In genomic region chr12:89709157-89709993, GRCh38 we compare ENCODE assay signal across 8 cellular contexts. TPM values are rescaled to one million over a fixed set of nuclear protein-coding genes. Genes with fewer than 3 reads are reported as not detected.
A peak's percentile ranks its signal among the peaks of the same experiment; 100 is the strongest.
DNase-seq lines count a peak whose midpoint lies in the region; ATAC-seq and TF ChIP-seq lines count a peak whose summit lies in the region.

No MANE protein-coding gene starts in this region.

- peaks cover 0 to 6% (median 0%) of the 10 kb centered on the region in 4 donors for H3K4me1 ChIP-seq in right lobe of liver

- H3K9me3 ChIP-seq in CD4-positive, alpha-beta T cell (ENCODE audit: control insufficient read depth, low read length): no peaks in the 10 kb centered on the region
- H3K9me3 ChIP-seq in right lobe of liver: no peaks in the 10 kb centered on the region

- H3K36me3 Mint-ChIP-seq in CD4-positive, alpha-beta T cell (ENCODE audit: low read depth): peaks cover 23% of the 10 kb centered on the region
- H3K36me3 Mint-ChIP-seq in activated CD4-positive, alpha-beta memory T cell treated with anti-CD3 and anti-CD28 coated beads for 36 hours: peaks cover 1% of the 10 kb centered on the region

- H3K4me3 ChIP-seq in dorsolateral prefrontal cortex (peak overlapping the region; percentile 64 to 99 (median 91)), right lobe of liver (peak overlapping the region; percentile 81 to 89 (median 82))

- peak; percentile 97 to 100 (median 98) for DNase-seq in CD4-positive, alpha-beta T cell
- DNase-seq in NCI-H82 (lab: John Stamatoyannopoulos, UW): peak; percentile 99
- DNase-seq in activated CD4-positive, alpha-beta memory T cell treated with anti-CD3 and anti-CD28 coated beads for 36 hours: peak; percentile 99
- DNase-seq in dorsolateral prefrontal cortex: peak; percentile 95 to 98 (median 96)
- peak; percentile 99 to 100 (median 100) for DNase-seq in right lobe of liver
- DNase-seq in stimulated activated CD4-positive, alpha-beta T cell treated with anti-CD3 and anti-CD28 coated beads, Interleukin-4, amount 100 ng/mL, for 24 hours: peak; percentile 97

- no peak for TF ChIP-seq CTCF in CD4-positive, alpha-beta T cell (IDR thresholded peaks at IDR 0.05)
- peak in 19 of 56 donors; percentile 5 to 51 (median 15) for TF ChIP-seq CTCF in dorsolateral prefrontal cortex (IDR thresholded peaks at IDR 0.05 in 54 of 56, conservative IDR thresholded peaks at IDR 0.05 in 2 of 56; ENCODE audit: low read depth in 1 of 56, partially characterized antibody in 56 of 56)
- peak in 2 of 4 donors; percentile 8 to 11 for TF ChIP-seq CTCF in right lobe of liver (IDR thresholded peaks at IDR 0.05)

- no peaks in the 10 kb centered on the region for H3K27me3 ChIP-seq in CD4-positive, alpha-beta T cell (ENCODE audit: control insufficient read depth, insufficient read depth, low read length)
- H3K27me3 ChIP-seq in dorsolateral prefrontal cortex (no peaks in the 10 kb centered on the region), right lobe of liver (peaks cover 0 to 4% of the 10 kb centered on the region in 2 donors)

- H3K4me1 Mint-ChIP-seq in CD4-positive, alpha-beta T cell (ENCODE audit: low read depth): peaks cover 43% of the 10 kb centered on the region
- H3K4me1 Mint-ChIP-seq in activated CD4-positive, alpha-beta memory T cell treated with anti-CD3 and anti-CD28 coated beads for 36 hours (ENCODE audit: low read depth): peaks cover 33% of the 10 kb centered on the region

- H3K27me3 Mint-ChIP-seq in CD4-positive, alpha-beta T cell: no peaks in the 10 kb centered on the region
- H3K27me3 Mint-ChIP-seq in activated CD4-positive, alpha-beta memory T cell treated with anti-CD3 and anti-CD28 coated beads for 36 hours: no peaks in the 10 kb centered on the region

- POLR2A ChIA-PET in CD4-positive, alpha-beta T cell (lab: Charles Lee): interaction anchor here (0.6 to 3.5 kb wide), 57 partner anchors 9 to 1568 kb away, joined by 3 to 82 read pairs (median 5); partner anchors contain the start of genes CEP290, DUSP6, GALNT4 and POC1B
- POLR2A ChIA-PET in activated CD4-positive, alpha-beta memory T cell treated with anti-CD3 and anti-CD28 coated beads for 36 hours (lab: Charles Lee): interaction anchor here (0.6 to 2.4 kb wide), 23 partner anchors 9 to 547 kb away, joined by 3 to 21 read pairs (median 4); partner anchors contain the start of gene POC1B

- peak; percentile 97 for TF ChIP-seq POLR2A in right lobe of liver (IDR thresholded peaks at IDR 0.05)

- intact Hi-C loops in CD4-positive, alpha-beta T cell (cut with DNase I, micrococcal nuclease): loop anchor here (1.0 to 10.0 kb wide), 6 partner anchors 47 to 395 kb away; partner anchors contain the start of gene POC1B (in 2 of the 2)
- intact Hi-C loops in activated CD4-positive, alpha-beta memory T cell treated with anti-CD3 and anti-CD28 coated beads for 36 hours (cut with micrococcal nuclease): loop anchor here (1.0 to 5.0 kb wide), 11 partner anchors 47 to 393 kb away; partner anchors contain the start of gene DUSP6
- intact Hi-C loops in dorsolateral prefrontal cortex (cut with DNase I): loop anchor here (5.0 to 10.0 kb wide), 3 partner anchors 167 to 405 kb away; partner anchors contain the start of gene POC1B (in 1 of the 2)
- intact Hi-C loops in right lobe of liver (cut with DNase I): no loop called here

- 0% methylated on average over 3 of the region's 102 CpGs for WGBS in right lobe of liver (ENCODE audit: insufficient coverage, low coverage, low lambda C conversion rate, missing lambda C conversion rate)

- CTCF ChIA-PET in CD4-positive, alpha-beta T cell (lab: Charles Lee): interaction anchor here (0.7 to 2.6 kb wide), 10 partner anchors 8 to 394 kb away, joined by 3 to 8 read pairs (median 4); partner anchors contain the start of gene GALNT4
- CTCF ChIA-PET in activated CD4-positive, alpha-beta memory T cell treated with anti-CD3 and anti-CD28 coated beads for 36 hours (lab: Charles Lee): interaction anchor here (1.1 to 1.6 kb wide), 3 partner anchors 32 to 241 kb away, joined by 3 to 4 read pairs (median 3); no protein-coding TSS in a partner anchor

- peak; percentile 77 for ATAC-seq in CD4-positive, alpha-beta T cell (ENCODE audit: poor library complexity)
- ATAC-seq in GM19452 (IDR thresholded peaks at IDR 0.05; ENCODE audit: unreplicated experiment) (peak; percentile 77), HG03575 (IDR thresholded peaks at IDR 0.05; ENCODE audit: extremely low read depth, insufficient number of reproducible peaks, low FRiP score, unreplicated experiment) (peak; percentile 23), right lobe of liver (peak; percentile 87 to 95 (median 90))

- H3K9me3 Mint-ChIP-seq in CD4-positive, alpha-beta T cell: no peaks in the 10 kb centered on the region
- peaks cover 6% of the 10 kb centered on the region for H3K9me3 Mint-ChIP-seq in activated CD4-positive, alpha-beta memory T cell treated with anti-CD3 and anti-CD28 coated beads for 36 hours

- peak overlapping the region; percentile 98 for H3K4me3 Mint-ChIP-seq in CD4-positive, alpha-beta T cell
- peak overlapping the region; percentile 81 for H3K4me3 Mint-ChIP-seq in activated CD4-positive, alpha-beta memory T cell treated with anti-CD3 and anti-CD28 coated beads for 36 hours

- peak overlapping the region; percentile 97 for H3K27ac Mint-ChIP-seq in CD4-positive, alpha-beta T cell
- peak overlapping the region; percentile 83 for H3K27ac Mint-ChIP-seq in activated CD4-positive, alpha-beta memory T cell treated with anti-CD3 and anti-CD28 coated beads for 36 hours

- peak overlapping the region; percentile 88 for H3K27ac ChIP-seq in CD4-positive, alpha-beta T cell (ENCODE audit: low read depth, low read length)
- peak overlapping the region; percentile 73 to 100 (median 98) for H3K27ac ChIP-seq in dorsolateral prefrontal cortex
- peak overlapping the region; percentile 98 to 100 (median 99) for H3K27ac ChIP-seq in right lobe of liver

- H3K36me3 ChIP-seq in right lobe of liver: no peaks in the 10 kb centered on the region

RNA-seq across cellular contexts. Expression of gene ATP2B1, which starts 0.7 kb away (rescaled TPM):
- total RNA-seq in CD4-positive, alpha-beta T cell: 100 to 1,000 TPM in 1 of 2 experiments, 10 to 100 TPM in 1; 98.2 to 100 TPM
- 10 to 100 TPM; 22.6 to 24.8 TPM for total RNA-seq in activated CD4-positive, alpha-beta memory T cell treated with anti-CD3 and anti-CD28 coated beads for 36 hours
- total RNA-seq in dorsolateral prefrontal cortex (100 to 1,000 TPM in 117 of 120 experiments, 10 to 100 TPM in 3; 86.2 to 415 (median 270) TPM), right lobe of liver (10 to 100 TPM; 10.4 to 23.9 (median 17.6) TPM)

Comparison
In these comparisons a context has a peak if more than half of its experiments do, and no peak if none do; other contexts are left out.
1. Peak in every context shown above with its lines: DNase-seq, ATAC-seq, H3K4me3 ChIP-seq and H3K27ac ChIP-seq.
2. ATAC-seq: peak in every context shown above with its lines; median percentile 90 in right lobe of liver; 77 in CD4-positive, alpha-beta T cell; 77 in GM19452; 23 in HG03575.
3. intact Hi-C loops: an anchor here in CD4-positive, alpha-beta T cell (1.0 to 10.0 kb wide), activated CD4-positive, alpha-beta memory T cell treated with anti-CD3 and anti-CD28 coated beads for 36 hours (1.0 to 5.0 kb wide) and dorsolateral prefrontal cortex (5.0 to 10.0 kb wide); none called in right lobe of liver.